Comparison of ENCODE assay signal across 1 cellular context in the genomic region with DNA sequence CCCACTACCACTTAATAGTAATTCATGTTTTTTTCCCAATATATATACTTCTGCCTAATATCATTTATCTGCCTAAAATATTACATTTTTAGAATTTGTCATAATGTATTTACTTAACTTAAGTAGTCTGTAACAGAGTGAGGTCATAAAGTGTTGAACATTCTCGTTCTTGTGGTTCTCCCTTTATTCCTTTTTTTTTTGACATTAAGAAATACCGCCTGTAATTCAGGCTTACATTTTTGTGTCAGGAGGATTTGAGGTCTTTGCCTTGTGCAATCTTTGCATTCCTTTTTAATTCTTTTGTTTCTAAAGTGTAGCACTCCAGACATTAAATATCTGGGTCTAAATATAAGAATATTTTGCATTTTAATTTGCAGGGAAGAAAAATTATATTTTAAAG.
TF ChIP-seq lines count a peak whose summit lies in the region.

No MANE protein-coding gene starts in this region.

TF ChIP-seq in H1, 55 proteins besides CTCF, POLR2A, EP300 and RAD21:
- no peak for TF ChIP-seq ZNF274 (IDR thresholded peaks at IDR 0.05; ENCODE audit: borderline replicate concordance, extremely low read depth, low read length)
- TF ChIP-seq EGR1 (IDR thresholded peaks at IDR 0.05; ENCODE audit: borderline replicate concordance, low read depth, low read length) = no peak
- no peak for TF ChIP-seq NRF1 (IDR thresholded peaks at IDR 0.05; ENCODE audit: low read depth, low read length)
- no peak for TF ChIP-seq EZH2 (IDR thresholded peaks at IDR 0.05; ENCODE audit: low read depth, low read length, severe bottlenecking)
- TF ChIP-seq POLR2AphosphoS5 (IDR thresholded peaks at IDR 0.05; ENCODE audit: low read depth, low read length) = no peak
- no peak for TF ChIP-seq BCL11A (IDR thresholded peaks at IDR 0.05; ENCODE audit: low read depth in 2 of 2, low read length in 2 of 2)
